25 cellular contexts compared by ENCODE assay signal in the genomic region with DNA sequence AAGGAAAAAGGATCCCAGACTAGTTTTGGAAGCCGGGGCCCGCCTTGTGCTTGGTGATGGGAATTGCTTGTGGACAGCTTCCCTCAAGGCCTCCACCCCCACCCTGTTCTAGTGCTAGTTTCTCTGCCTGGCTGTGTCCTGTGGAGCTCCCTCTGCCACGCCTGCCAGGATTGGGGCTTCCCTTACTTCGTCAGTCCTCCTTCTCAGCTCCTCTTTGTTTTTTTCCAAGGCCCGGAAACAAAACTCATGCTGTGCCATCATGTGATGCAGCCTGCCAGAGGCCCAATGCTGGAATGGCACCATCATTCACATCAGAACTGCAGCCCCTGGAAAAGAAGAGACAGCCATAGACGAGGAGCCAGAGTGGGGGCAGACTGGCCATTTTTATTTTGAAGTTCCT. TPM values are rescaled to one million over a fixed set of nuclear protein-coding genes. Genes with fewer than 3 reads are reported as not detected.
A peak's percentile ranks its signal among the peaks of the same experiment; 100 is the strongest.
DNase-seq lines count a peak whose midpoint lies in the region; ATAC-seq, FAIRE-seq and TF ChIP-seq lines count a peak whose summit lies in the region.
"Had no signal": no experiment of that assay in that cellular context is flagged by ENCODE, and none has a peak within 500 bp of the region (broad histone marks: within the 10 kb centered on the region; RNA-seq: fewer than 3 reads in every experiment).

No MANE protein-coding gene starts in this region.

- H3K9me3 ChIP-seq in RWPE2 (ENCODE audit: severe bottlenecking) (no peaks in the 10 kb centered on the region), trophoblast cell (ENCODE audit: insufficient read depth, low read depth, low read length) (no peaks in the 10 kb centered on the region)
- H3K9me3 ChIP-seq: ascending aorta, gastrocnemius medialis, mucosa of descending colon, right lobe of liver had no signal

- H4K8ac ChIP-seq in trophoblast cell (ENCODE audit: low read depth, low read length), result no peak overlapping the region

- ATAC-seq in RWPE2 (ENCODE audit: low read depth) (no peak), HG03354 (IDR thresholded peaks at IDR 0.05; ENCODE audit: poor library complexity, severe bottlenecking, unreplicated experiment) (no peak)
- ATAC-seq: gastrocnemius medialis, mucosa of descending colon had no signal

- no peak overlapping the region for H2AFZ ChIP-seq in trophoblast cell (ENCODE audit: insufficient read depth, low read length, poor library complexity)

- no peaks in the 10 kb centered on the region for H3K9me3 Mint-ChIP-seq in chondrocyte (ENCODE audit: low read depth)
- H3K9me3 Mint-ChIP-seq: stimulated activated naive CD8-positive, alpha-beta T cell treated with anti-CD3 and anti-CD28 coated beads, Interleukin-15, Interleukin-2, amounts not matched to agents 100 ng/mL and 50 ng/mL, for 24 hours; T-helper 1 cell treated with Interleukin-12 subunit alpha and Interleukin-12 subunit beta and Interleukin-4 antibody, amounts not matched to agents 30 μg/mL and 1 μg/mL, for 36 hours had no signal

- no CpG with 5 or more reads among the region's 6 CpGs for WGBS in trophoblast cell (ENCODE audit: extremely low coverage, insufficient coverage, insufficient read length)

- H3K79me1 ChIP-seq in trophoblast cell (ENCODE audit: low read length), result no peaks in the 10 kb centered on the region

- no peak overlapping the region for H2BK5ac ChIP-seq in trophoblast cell (ENCODE audit: low read depth, low read length, poor library complexity)

- no peak overlapping the region for H3K4me3 ChIP-seq in RWPE2 (ENCODE audit: severe bottlenecking)
- no peak overlapping the region for H3K4me3 ChIP-seq in foreskin fibroblast (ENCODE audit: low read depth in 1 of 2, low read length in 2 of 2)
- no peak overlapping the region for H3K4me3 ChIP-seq in trophoblast cell (ENCODE audit: low read depth, low read length)
- H3K4me3 ChIP-seq: ascending aorta, coronary artery, gastrocnemius medialis, mucosa of descending colon, right lobe of liver had no signal

- H3K4me2 ChIP-seq in trophoblast cell (ENCODE audit: low read length), result no peak overlapping the region
- H3K4me2 ChIP-seq: KMS-11 had no signal

- TF ChIP-seq CTCF in RWPE2 (IDR thresholded peaks at IDR 0.05; ENCODE audit: poor library complexity, severe bottlenecking), result no peak
- no peak for TF ChIP-seq CTCF in chondrocyte (IDR thresholded peaks at IDR 0.05)
- TF ChIP-seq CTCF in foreskin fibroblast (IDR thresholded peaks at IDR 0.05; ENCODE audit: low read depth, low read length), result no peak

- H3K4me1 Mint-ChIP-seq in chondrocyte (ENCODE audit: low read depth), result peaks cover 3% of the 10 kb centered on the region

- H3K36me3 ChIP-seq in RWPE2 (ENCODE audit: low read depth) (peaks cover 51% of the 10 kb centered on the region), trophoblast cell (ENCODE audit: control insufficient read depth in 1 of 2, insufficient read depth in 2 of 2, low read length in 2 of 2) (peaks cover 59 to 71% of the 10 kb centered on the region in 2 experiments)

- no peak overlapping the region for H4K91ac ChIP-seq in trophoblast cell (ENCODE audit: low read depth, low read length)

- H3K4me3 Mint-ChIP-seq in chondrocyte (ENCODE audit: unreplicated experiment), result no peak overlapping the region
- H3K4me3 Mint-ChIP-seq: stimulated activated naive CD8-positive, alpha-beta T cell treated with anti-CD3 and anti-CD28 coated beads, Interleukin-15, Interleukin-2, amounts not matched to agents 100 ng/mL and 50 ng/mL, for 24 hours; T-helper 1 cell treated with Interleukin-12 subunit alpha and Interleukin-12 subunit beta and Interleukin-4 antibody, amounts not matched to agents 30 μg/mL and 1 μg/mL, for 36 hours had no signal

- H3K36me3 Mint-ChIP-seq in chondrocyte (ENCODE audit: low read depth), result peaks cover 34% of the 10 kb centered on the region

- H3K27ac Mint-ChIP-seq in chondrocyte (ENCODE audit: unreplicated experiment), result no peak overlapping the region
- H3K27ac Mint-ChIP-seq: stimulated activated naive CD8-positive, alpha-beta T cell treated with anti-CD3 and anti-CD28 coated beads, Interleukin-15, Interleukin-2, amounts not matched to agents 100 ng/mL and 50 ng/mL, for 24 hours; T-helper 1 cell treated with Interleukin-12 subunit alpha and Interleukin-12 subunit beta and Interleukin-4 antibody, amounts not matched to agents 30 μg/mL and 1 μg/mL, for 36 hours had no signal

- H3K4me1 ChIP-seq in RWPE2 (ENCODE audit: insufficient read depth, poor library complexity, severe bottlenecking), result no peaks in the 10 kb centered on the region
- H3K4me1 ChIP-seq in trophoblast cell (ENCODE audit: control insufficient read depth in 1 of 2, insufficient read depth in 2 of 2, low read length in 2 of 2), result no peaks in the 10 kb centered on the region
- H3K4me1 ChIP-seq: ascending aorta, right lobe of liver had no signal

- no peak overlapping the region for H2BK12ac ChIP-seq in trophoblast cell (ENCODE audit: low read length)

- no peaks in the 10 kb centered on the region for H3K27me3 Mint-ChIP-seq in chondrocyte (ENCODE audit: low read depth)
- H3K27me3 Mint-ChIP-seq: stimulated activated naive CD8-positive, alpha-beta T cell treated with anti-CD3 and anti-CD28 coated beads, Interleukin-15, Interleukin-2, amounts not matched to agents 100 ng/mL and 50 ng/mL, for 24 hours had no signal

- DNase-seq in RWPE2 (ENCODE audit: low spot score), result peak; percentile 40
- peak; percentile 47 for DNase-seq in chondrocyte (ENCODE audit: low spot score)
- DNase-seq in midbrain (lab: John Stamatoyannopoulos, UW), result peak; percentile 64
- DNase-seq in superior temporal gyrus (ENCODE audit: extremely low spot score), result peak; percentile 57
- DNase-seq in foreskin fibroblast, result no peak
- no peak for DNase-seq in trophoblast cell
- no peak for DNase-seq in RCC 7860 (ENCODE audit: low spot score)
- DNase-seq: activated naive CD4-positive, alpha-beta T cell; AML-193; COR-L47; NCI-H1930; NCI-H524 treated with DMSO at 0.1 percent for 48 hours; right lobe of liver; SHP77; stimulated activated CD4-positive, alpha-beta T cell treated with anti-CD3 and anti-CD28 coated beads, Interleukin-1b, Interleukin-23, amount 100 ng/mL, for 48 hours had no signal

- no peak overlapping the region for H2BK120ac ChIP-seq in trophoblast cell (ENCODE audit: insufficient read depth, low read length, poor library complexity)

- H2AK5ac ChIP-seq in trophoblast cell (ENCODE audit: low read length), result no peak overlapping the region

- H4K12ac ChIP-seq in trophoblast cell (ENCODE audit: low read depth, low read length), result no peak overlapping the region

- H3K14ac ChIP-seq in trophoblast cell (ENCODE audit: low read length), result no peak overlapping the region

- H3K79me2 ChIP-seq in trophoblast cell (ENCODE audit: control insufficient read depth, insufficient read depth, low read length, poor library complexity), result no peaks in the 10 kb centered on the region

- no peak overlapping the region for H3K4ac ChIP-seq in trophoblast cell (ENCODE audit: low read depth, low read length)

- H3K9ac ChIP-seq in trophoblast cell (ENCODE audit: low read length), result no peak overlapping the region
- H3K9ac ChIP-seq: KMS-11 had no signal

- no peak for FAIRE-seq in RCC 7860 (lab: Jason Lieb, UNC)

- H3K23ac ChIP-seq in trophoblast cell (ENCODE audit: low read length), result no peak overlapping the region

- H3K18ac ChIP-seq in trophoblast cell (ENCODE audit: low read length), result no peak overlapping the region

- H3K27ac ChIP-seq in RWPE2 (ENCODE audit: poor library complexity, severe bottlenecking) (no peak overlapping the region), trophoblast cell (ENCODE audit: low read depth, low read length) (no peak overlapping the region)
- H3K27ac ChIP-seq: ascending aorta, coronary artery, epithelial cell of prostate, KMS-11, right lobe of liver had no signal

- no peaks in the 10 kb centered on the region for H3K27me3 ChIP-seq in RWPE2 (ENCODE audit: insufficient read depth, poor library complexity, severe bottlenecking)
- no peaks in the 10 kb centered on the region for H3K27me3 ChIP-seq in trophoblast cell (ENCODE audit: insufficient read depth, low read length)
- H3K27me3 ChIP-seq: ascending aorta, gastrocnemius medialis, right lobe of liver had no signal

RNA-seq across cellular contexts. Expression of gene YKT6, which starts 11.2 kb away (rescaled TPM):
- total RNA-seq in chondrocyte, result 126 to 133 TPM (median 131 TPM) in 3 replicates
- 122 and 127 TPM in 2 replicates for polyA plus RNA-seq in trophoblast cell (2013)

RNA-seq across cellular contexts. Expression of gene GCK, which starts 22.8 kb away (rescaled TPM):
- 0.31 to 0.44 TPM (median 0.37 TPM) in 3 replicates for total RNA-seq in chondrocyte
- 0.34 and 0.35 TPM in 2 replicates for polyA plus RNA-seq in trophoblast cell (2013)
- total RNA-seq: HT-29 had no signal

Comparison
In these comparisons a context has a peak if more than half of its experiments do, and no peak if none do; other contexts are left out.
1. DNase-seq: peak in RWPE2 (single experiment), chondrocyte (single experiment), midbrain (single experiment) and superior temporal gyrus (single experiment); none in foreskin fibroblast (0 of 2), trophoblast cell (0 of 2) and RCC 7860 (single experiment).